ENCODE assay signal across 12 cellular contexts in genomic region chr15:90893175-90894090, GRCh38. TPM values are rescaled to one million over a fixed set of nuclear protein-coding genes. Genes with fewer than 3 reads are reported as not detected.
DNase-seq lines count a peak whose midpoint lies in the region; ATAC-seq and TF ChIP-seq lines count a peak whose summit lies in the region.
"Had no signal": no experiment of that assay in that cellular context is flagged by ENCODE, and none has a peak within 500 bp of the region (broad histone marks: within the 10 kb centered on the region; RNA-seq: fewer than 3 reads in every experiment).

No MANE protein-coding gene starts in this region.

- H3K9me3 Mint-ChIP-seq in CD8-positive, alpha-beta memory T cell, result no peaks in the 10 kb centered on the region
- H3K9me3 Mint-ChIP-seq: activated T-helper 1 cell treated with anti-CD3 and anti-CD28 coated beads, Interleukin-12 subunit alpha, Interleukin-12 subunit beta, Interleukin-2, Interleukin-4 antibody, amounts not matched to agents 30 ng/mL and 10 ng/mL and 1 ng/mL, durations not matched to agents 14 hours and 24 hours and 36 hours had no signal

- no peaks in the 10 kb centered on the region for H3K27me3 ChIP-seq in CD8-positive, alpha-beta memory T cell (ENCODE audit: insufficient read depth, low read length, poor library complexity, severe bottlenecking)
- H3K27me3 ChIP-seq: BLaER1, breast epithelium, esophagus muscularis mucosa, sigmoid colon, vagina had no signal

- H3K27ac Mint-ChIP-seq in CD8-positive, alpha-beta memory T cell, result no peak overlapping the region
- H3K27ac Mint-ChIP-seq: activated T-helper 1 cell treated with anti-CD3 and anti-CD28 coated beads, Interleukin-12 subunit alpha, Interleukin-12 subunit beta, Interleukin-2, Interleukin-4 antibody, amounts not matched to agents 30 ng/mL and 10 ng/mL and 1 ng/mL, durations not matched to agents 14 hours and 24 hours and 36 hours had no signal

- POLR2A ChIA-PET in CD8-positive, alpha-beta memory T cell (lab: Charles Lee), result no interaction called here

- peaks cover 5% of the 10 kb centered on the region for H3K4me1 ChIP-seq in CD8-positive, alpha-beta memory T cell (ENCODE audit: insufficient read depth, low read length)
- H3K4me1 ChIP-seq: breast epithelium, sigmoid colon, vagina had no signal

- no peak overlapping the region for H3K4me3 Mint-ChIP-seq in CD8-positive, alpha-beta memory T cell
- H3K4me3 Mint-ChIP-seq: activated T-helper 1 cell treated with anti-CD3 and anti-CD28 coated beads, Interleukin-12 subunit alpha, Interleukin-12 subunit beta, Interleukin-2, Interleukin-4 antibody, amounts not matched to agents 30 ng/mL and 10 ng/mL and 1 ng/mL, durations not matched to agents 14 hours and 24 hours and 36 hours had no signal

- no peak for ATAC-seq in GM18861 (IDR thresholded peaks at IDR 0.05; ENCODE audit: unreplicated experiment)

- no peak overlapping the region for H3K4me3 ChIP-seq in CD8-positive, alpha-beta memory T cell (ENCODE audit: low read length)
- H3K4me3 ChIP-seq: BLaER1, breast epithelium, esophagus muscularis mucosa, sigmoid colon, vagina had no signal

- H3K36me3 Mint-ChIP-seq in CD8-positive, alpha-beta memory T cell, result no peaks in the 10 kb centered on the region

- no peak overlapping the region for H3K27ac ChIP-seq in 22Rv1
- no peak overlapping the region for H3K27ac ChIP-seq in CD8-positive, alpha-beta memory T cell (ENCODE audit: low read depth, low read length)
- H3K27ac ChIP-seq: BLaER1, breast epithelium, esophagus muscularis mucosa, sigmoid colon, vagina had no signal

- peaks cover 5 to 13% (median 6%) of the 10 kb centered on the region in 3 donors for H3K4me1 Mint-ChIP-seq in CD8-positive, alpha-beta memory T cell

- CTCF ChIA-PET in CD8-positive, alpha-beta memory T cell (lab: Charles Lee), result interaction anchor here (0.9 to 2.5 kb wide), 3 partner anchors 8 to 39 kb away, joined by 3 to 9 read pairs (median 4); partner anchors contain the start of genes HDDC3 and MAN2A2

- no peaks in the 10 kb centered on the region for H3K36me3 ChIP-seq in CD8-positive, alpha-beta memory T cell (ENCODE audit: insufficient read depth, low read length)
- H3K36me3 ChIP-seq: breast epithelium had no signal

- TF ChIP-seq CTCF in 22Rv1 (IDR thresholded peaks at IDR 0.05) (peak; percentile 53), GM13977 (IDR thresholded peaks at IDR 0.05; ENCODE audit: extremely low read depth, insufficient read depth, missing control alignments) (peak; percentile 19)

- DNase-seq in GM13977 (ENCODE audit: low spot score) (no peak), SK-N-DZ (ENCODE audit: low spot score) (peak; percentile 69), H4 (ENCODE audit: low spot score) (no peak)
- DNase-seq in CD8-positive, alpha-beta memory T cell, result no peak
- DNase-seq: sigmoid colon had no signal

- peaks cover 1 to 10% of the 10 kb centered on the region in 2 donors for H3K27me3 Mint-ChIP-seq in CD8-positive, alpha-beta memory T cell

- in situ Hi-C loops in GM13977 (cut with MboI; ENCODE audit: low pct_unique_long_range_greater_than_20kb, low sequenced_read_pairs, unreplicated experiment), result loop anchor here (10.0 to 25.0 kb wide), 2 partner anchors 389 to 581 kb away; no protein-coding TSS in a partner anchor

- no peaks in the 10 kb centered on the region for H3K9me3 ChIP-seq in CD8-positive, alpha-beta memory T cell (ENCODE audit: low read length)
- H3K9me3 ChIP-seq: BLaER1, breast epithelium, esophagus muscularis mucosa, sigmoid colon, vagina had no signal

RNA-seq across cellular contexts. Expression of gene FES, which starts 9.1 kb away (rescaled TPM):
- polyA plus RNA-seq in SK-N-DZ (2014; cell fraction: cytosol; rRNA removed), result 4.5 and 5.1 TPM in 2 replicates
- 4.8 and 13.5 TPM in 2 replicates for polyA plus RNA-seq in SK-N-DZ (2014; cell fraction: nucleus; rRNA removed)
- total RNA-seq in H4 (2014; rRNA removed; shearing (Covaris generic)), result 0.43 and 0.88 TPM in 2 replicates
- 1 to 10 TPM; 2.5 to 2.6 TPM for total RNA-seq in CD8-positive, alpha-beta memory T cell
- polyA plus RNA-seq in CD8-positive, alpha-beta memory T cell, result 0.28 TPM

RNA-seq across cellular contexts. Expression of gene MAN2A2, which starts 9.7 kb away (rescaled TPM):
- 8.3 and 8.6 TPM in 2 replicates for polyA plus RNA-seq in SK-N-DZ (2014; cell fraction: cytosol; rRNA removed)
- 88.2 and 151 TPM in 2 replicates for polyA plus RNA-seq in SK-N-DZ (2014; cell fraction: nucleus; rRNA removed)
- total RNA-seq in H4 (2014; rRNA removed; shearing (Covaris generic)), result 3.9 and 10.0 TPM in 2 replicates
- 10 to 100 TPM; 90.7 to 92.7 TPM for total RNA-seq in CD8-positive, alpha-beta memory T cell
- polyA plus RNA-seq in CD8-positive, alpha-beta memory T cell, result 10.8 TPM

RNA-seq across cellular contexts. Expression of gene FURIN, which starts 25.0 kb away (rescaled TPM):
- 6.1 and 6.3 TPM in 2 replicates for polyA plus RNA-seq in SK-N-DZ (2014; cell fraction: cytosol; rRNA removed)
- polyA plus RNA-seq in SK-N-DZ (2014; cell fraction: nucleus; rRNA removed), result 5.4 and 10.3 TPM in 2 replicates
- 8.1 and 16.9 TPM in 2 replicates for total RNA-seq in H4 (2014; rRNA removed; shearing (Covaris generic))
- total RNA-seq in CD8-positive, alpha-beta memory T cell, result 100 to 1,000 TPM; 121 to 124 TPM
- 11.7 TPM for polyA plus RNA-seq in CD8-positive, alpha-beta memory T cell

RNA-seq across cellular contexts. Expression of gene HDDC3, which starts 38.9 kb away (rescaled TPM):
- polyA plus RNA-seq in SK-N-DZ (2014; cell fraction: cytosol; rRNA removed), result 25.1 and 25.3 TPM in 2 replicates
- 17.6 and 23.1 TPM in 2 replicates for polyA plus RNA-seq in SK-N-DZ (2014; cell fraction: nucleus; rRNA removed)
- total RNA-seq in H4 (2014; rRNA removed; shearing (Covaris generic)), result 12.9 and 18.1 TPM in 2 replicates
- 10 to 100 TPM; 39.5 to 43.5 TPM for total RNA-seq in CD8-positive, alpha-beta memory T cell
- polyA plus RNA-seq in CD8-positive, alpha-beta memory T cell, result 34.7 TPM

RNA-seq across cellular contexts. Expression of gene UNC45A, which starts 41.7 kb away (rescaled TPM):
- polyA plus RNA-seq in SK-N-DZ (2014; cell fraction: cytosol; rRNA removed), result 32.5 and 38.0 TPM in 2 replicates
- polyA plus RNA-seq in SK-N-DZ (2014; cell fraction: nucleus; rRNA removed), result 70.6 and 74.9 TPM in 2 replicates
- total RNA-seq in H4 (2014; rRNA removed; shearing (Covaris generic)), result 34.6 and 35.2 TPM in 2 replicates
- 10 to 100 TPM; 74.6 to 78.2 TPM for total RNA-seq in CD8-positive, alpha-beta memory T cell
- 68.6 TPM for polyA plus RNA-seq in CD8-positive, alpha-beta memory T cell
